27 cellular contexts compared by ENCODE assay signal in genomic region chr15:42123546-42123945, GRCh38. TPM values are rescaled to one million over a fixed set of nuclear protein-coding genes. Genes with fewer than 3 reads are reported as not detected.
DNase-seq lines count a peak whose midpoint lies in the region; ATAC-seq and TF ChIP-seq lines count a peak whose summit lies in the region.
"Had no signal": no experiment of that assay in that cellular context is flagged by ENCODE, and none has a peak within 500 bp of the region (broad histone marks: within the 10 kb centered on the region; RNA-seq: fewer than 3 reads in every experiment).

No MANE protein-coding gene starts in this region.

- no peak overlapping the region for H3K27ac Mint-ChIP-seq in osteocyte (ENCODE audit: unreplicated experiment)
- H3K27ac Mint-ChIP-seq: CD4-positive, alpha-beta memory T cell; CD4-positive, CD25-positive, alpha-beta regulatory T cell; CD8-positive, alpha-beta memory T cell had no signal

- intact Hi-C loops in Right ventricle myocardium superior (cut with DNase I) = loop anchor here (2.0 kb wide), 1 partner anchor 45 kb away; no protein-coding TSS in a partner anchor
- intact Hi-C loops in dorsolateral prefrontal cortex (cut with DNase I) = no loop called here

- no peaks in the 10 kb centered on the region for H3K36me3 ChIP-seq in right atrium auricular region
- H3K36me3 ChIP-seq: BE2C, BLaER1 had no signal

- no peak for ATAC-seq in Right ventricle myocardium superior (ENCODE audit: poor library complexity)
- ATAC-seq: GM12878 had no signal

- H3K9me3 ChIP-seq in right atrium auricular region = no peaks in the 10 kb centered on the region
- H3K9me3 ChIP-seq: BE2C, BLaER1 had no signal

- no peak overlapping the region for H3K27ac ChIP-seq in right atrium auricular region
- H3K27ac ChIP-seq in HL-60 (replicated peaks) = peak overlapping the region; percentile 87
- H3K27ac ChIP-seq in dorsolateral prefrontal cortex = no peak overlapping the region
- H3K27ac ChIP-seq: BLaER1 had no signal

- H3K9me3 Mint-ChIP-seq in osteocyte (ENCODE audit: unreplicated experiment) = no peaks in the 10 kb centered on the region
- H3K9me3 Mint-ChIP-seq: CD14-positive monocyte; CD4-positive, alpha-beta memory T cell; CD8-positive, alpha-beta memory T cell had no signal

- no peaks in the 10 kb centered on the region for H3K36me3 Mint-ChIP-seq in osteocyte (ENCODE audit: unreplicated experiment)
- H3K36me3 Mint-ChIP-seq: CD14-positive monocyte; CD4-positive, alpha-beta memory T cell; CD4-positive, CD25-positive, alpha-beta regulatory T cell; CD8-positive, alpha-beta memory T cell had no signal

- peaks cover 70% of the 10 kb centered on the region for H3K27me3 Mint-ChIP-seq in osteocyte (ENCODE audit: unreplicated experiment)

- H3K4me1 Mint-ChIP-seq in osteocyte (ENCODE audit: unreplicated experiment) = no peaks in the 10 kb centered on the region
- H3K4me1 Mint-ChIP-seq: CD8-positive, alpha-beta memory T cell had no signal

- peaks cover 0 to 7% of the 10 kb centered on the region in 2 donors for H3K4me1 ChIP-seq in right atrium auricular region

- no peak for TF ChIP-seq CTCF in right atrium auricular region (IDR thresholded peaks at IDR 0.05)
- TF ChIP-seq CTCF in HL-60 (IDR thresholded peaks at IDR 0.05; ENCODE audit: insufficient read depth, low read length) = no peak
- no peak for TF ChIP-seq CTCF in osteocyte (IDR thresholded peaks at IDR 0.05)
- TF ChIP-seq CTCF in dorsolateral prefrontal cortex (IDR thresholded peaks at IDR 0.05 in 54 of 56, conservative IDR thresholded peaks at IDR 0.05 in 2 of 56; ENCODE audit: low read depth in 1 of 56, partially characterized antibody in 56 of 56) = no peak

- DNase-seq in right atrium auricular region (ENCODE audit: low spot score) (peak; percentile 38), Right ventricle myocardium superior (no peak), HL-60 (ENCODE audit: low read depth in 1 of 2, low spot score in 1 of 2) (no peak), osteocyte (ENCODE audit: extremely low spot score, unreplicated experiment) (peak; percentile 46), dorsolateral prefrontal cortex (no peak)
- no peak for DNase-seq in activated naive CD4-positive, alpha-beta T cell treated with anti-CD3 and anti-CD28 coated beads, Interleukin-2, amount 50 U/mL, for 16 hours
- DNase-seq: 8988T; ACHN; BE2C; C1 segment of cervical spinal cord; CD4-positive, alpha-beta memory T cell; CD4-positive, CD25-positive, alpha-beta regulatory T cell; CD8-positive, alpha-beta memory T cell; COR-L47; DMS 273 treated with DMSO at 0.1 percent for 48 hours; DMS153; DMS53; DMS79; DND-41; EL; GDM1 had no signal

- no peak overlapping the region for H3K4me3 Mint-ChIP-seq in osteocyte (ENCODE audit: unreplicated experiment)
- H3K4me3 Mint-ChIP-seq: CD14-positive monocyte; CD4-positive, alpha-beta memory T cell; CD4-positive, CD25-positive, alpha-beta regulatory T cell; CD8-positive, alpha-beta memory T cell had no signal

- no peak overlapping the region for H3K4me3 ChIP-seq in right atrium auricular region
- no peak overlapping the region for H3K4me3 ChIP-seq in HL-60 (replicated peaks; ENCODE audit: insufficient read depth, low read length)
- H3K4me3 ChIP-seq in dorsolateral prefrontal cortex = no peak overlapping the region
- H3K4me3 ChIP-seq: BLaER1, GM12878 had no signal

- H3K27me3 ChIP-seq in right atrium auricular region = no peaks in the 10 kb centered on the region
- H3K27me3 ChIP-seq in HL-60 (ENCODE audit: insufficient read depth, poor library complexity, severe bottlenecking) = no peaks in the 10 kb centered on the region
- no peaks in the 10 kb centered on the region for H3K27me3 ChIP-seq in dorsolateral prefrontal cortex
- H3K27me3 ChIP-seq: BE2C, BLaER1 had no signal

RNA-seq across cellular contexts. Expression of gene PLA2G4D, which starts 29.2 kb away (rescaled TPM):
- not detected for total RNA-seq in right atrium auricular region
- not detected for total RNA-seq in Right ventricle myocardium superior
- not detected in 2 replicates for total RNA-seq in osteocyte
- total RNA-seq in dorsolateral prefrontal cortex = 1 to 10 TPM in 3 of 120 experiments, under 1 TPM in 97, not detected in 20; 0.07 to 1.4 (median 0.32) TPM
- total RNA-seq: A673; CD4-positive, alpha-beta memory T cell; CD4-positive, CD25-positive, alpha-beta regulatory T cell; CD8-positive, alpha-beta memory T cell; Daoy; GM12878 had no signal

RNA-seq across cellular contexts. Expression of gene PLA2G4F, which starts 32.9 kb away (rescaled TPM):
- total RNA-seq in right atrium auricular region = 1 to 10 TPM in 1 of 2 donors, under 1 TPM in 1; 0.35 to 3.0 TPM
- 4.6 TPM for total RNA-seq in Right ventricle myocardium superior
- total RNA-seq in osteocyte = not detected in 2 replicates
- total RNA-seq in dorsolateral prefrontal cortex = under 1 TPM in 2 of 120 experiments, not detected in 118; 0.10 to 0.31 TPM
- total RNA-seq: A673; CD4-positive, alpha-beta memory T cell; CD4-positive, CD25-positive, alpha-beta regulatory T cell; CD8-positive, alpha-beta memory T cell; Daoy; G401; GM12878 had no signal

Comparison
In these comparisons a context has a peak if more than half of its experiments do, and no peak if none do; other contexts are left out.
1. DNase-seq: peak in right atrium auricular region (single experiment) and osteocyte (single experiment); none in Right ventricle myocardium superior (single experiment), HL-60 (0 of 2), dorsolateral prefrontal cortex (0 of 10) and activated naive CD4-positive, alpha-beta T cell treated with anti-CD3 and anti-CD28 coated beads, Interleukin-2, amount 50 U/mL, for 16 hours (single experiment).